20 cellular contexts compared by ENCODE assay signal in genomic region chr2:238997684-238998083, GRCh38.
"Had no signal": no experiment of that assay in that cellular context is flagged by ENCODE, and none has a peak within 500 bp of the region (broad histone marks: within the 10 kb centered on the region; RNA-seq: fewer than 3 reads in every experiment).

No MANE protein-coding gene starts in this region.

- FAIRE-seq: frontal cortex, islet of Langerhans had no signal

- H3K4me1 ChIP-seq: heart left ventricle, left ventricle myocardium inferior, lower lobe of right lung, transverse colon had no signal

- H3K9me3 Mint-ChIP-seq: natural killer cell treated with Interleukin-12 subunit alpha and Interleukin-12 subunit beta and Interleukin-15 and Interleukin-18, amount 100 ng/mL, for 72 hours had no signal

- H3K27ac ChIP-seq: coronary artery, heart left ventricle, left ventricle myocardium inferior, lower lobe of right lung, neutrophil, thoracic aorta, transverse colon had no signal

- H3K4me3 ChIP-seq: coronary artery, heart left ventricle, left ventricle myocardium inferior, lower lobe of right lung, thoracic aorta, transverse colon had no signal

- H3K27ac Mint-ChIP-seq: memory B cell; natural killer cell treated with Interleukin-12 subunit alpha and Interleukin-12 subunit beta and Interleukin-15 and Interleukin-18, amount 100 ng/mL, for 72 hours; stimulated activated naive B cell treated with anti-CD40 and anti-IgM and Interleukin-4, amounts not matched to agents 10 μg/mL and 1 μg/mL and 100 μg/mL, for 72 hours had no signal

- H3K4me3 Mint-ChIP-seq: memory B cell; natural killer cell treated with Interleukin-12 subunit alpha and Interleukin-12 subunit beta and Interleukin-15 and Interleukin-18, amount 100 ng/mL, for 72 hours; stimulated activated naive B cell treated with anti-CD40 and anti-IgM and Interleukin-4, amounts not matched to agents 10 μg/mL and 1 μg/mL and 100 μg/mL, for 72 hours; stimulated activated naive CD8-positive, alpha-beta T cell treated with anti-CD3 and anti-CD28 coated beads, Interleukin-15, amount 100 ng/mL, for 72 hours had no signal

- H3K36me3 Mint-ChIP-seq: memory B cell; natural killer cell treated with Interleukin-12 subunit alpha and Interleukin-12 subunit beta and Interleukin-15 and Interleukin-18, amount 100 ng/mL, for 72 hours; stimulated activated naive B cell treated with anti-CD40 and anti-IgM and Interleukin-4, amounts not matched to agents 10 μg/mL and 1 μg/mL and 100 μg/mL, for 72 hours had no signal

- DNase-seq: cerebellar nuclear complex; effector CD4-positive, alpha-beta T cell; heart left ventricle; hypothalamus; left cardiac atrium; left ventricle myocardium inferior; lower lobe of right lung; midbrain; stimulated activated CD4-positive, alpha-beta T cell treated with anti-CD3 and anti-CD28 coated beads, Interleukin-2, amount 100 ng/mL, for 24 hours; stimulated activated CD4-positive, alpha-beta T cell treated with anti-CD3 and anti-CD28 coated beads, Interleukin-4, amount 100 ng/mL, for 4 hours; stimulated activated naive B cell treated with anti-CD40 and anti-IgM and Interleukin-4, amounts not matched to agents 10 μg/mL and 1 μg/mL and 100 μg/mL, for 72 hours; stimulated activated naive CD8-positive, alpha-beta T cell treated with anti-CD3 and anti-CD28 coated beads, Interleukin-15, amount 100 ng/mL, for 72 hours; transverse colon had no signal

- H3K36me3 ChIP-seq: heart left ventricle, left ventricle myocardium inferior, lower lobe of right lung, neutrophil, thoracic aorta, transverse colon had no signal

- H3K27me3 ChIP-seq: heart left ventricle, neutrophil, transverse colon had no signal

- H3K4me1 Mint-ChIP-seq: memory B cell; stimulated activated naive B cell treated with anti-CD40 and anti-IgM and Interleukin-4, amounts not matched to agents 10 μg/mL and 1 μg/mL and 100 μg/mL, for 72 hours; stimulated activated naive CD8-positive, alpha-beta T cell treated with anti-CD3 and anti-CD28 coated beads, Interleukin-15, amount 100 ng/mL, for 72 hours had no signal

- H3K9me3 ChIP-seq: neutrophil had no signal
